9 cellular contexts compared by ENCODE assay signal in genomic region chr19:46347985-46348384, GRCh38. TPM values are rescaled to one million over a fixed set of nuclear protein-coding genes. Genes with fewer than 3 reads are reported as not detected.
A peak's percentile ranks its signal among the peaks of the same experiment; 100 is the strongest.
DNase-seq lines count a peak whose midpoint lies in the region; ATAC-seq and TF ChIP-seq lines count a peak whose summit lies in the region.
"Had no signal": no experiment of that assay in that cellular context is flagged by ENCODE, and none has a peak within 500 bp of the region (broad histone marks: within the 10 kb centered on the region; RNA-seq: fewer than 3 reads in every experiment).

No MANE protein-coding gene starts in this region.

- H4K8ac ChIP-seq in mesendoderm (ENCODE audit: low read depth, low read length) = no peak overlapping the region

- H2BK120ac ChIP-seq in mesendoderm (ENCODE audit: low read depth, low read length) = no peak overlapping the region

- peaks cover 54% of the 10 kb centered on the region for H3K79me2 ChIP-seq in mesendoderm (ENCODE audit: control insufficient read depth, insufficient read depth, low read length)

- WGBS in mesendoderm (ENCODE audit: extremely low coverage, insufficient coverage, low lambda C conversion rate) = no CpG with 5 or more reads among the region's 5 CpGs

- no peak overlapping the region for H2BK5ac ChIP-seq in mesendoderm (ENCODE audit: low read length)

- H3K4ac ChIP-seq in mesendoderm (ENCODE audit: low read depth, low read length) = no peak overlapping the region

- H3K4me2 ChIP-seq in mesendoderm (ENCODE audit: low read length) = peak overlapping the region; percentile 51

- no peak for TF ChIP-seq CTCF in 22Rv1 (IDR thresholded peaks at IDR 0.05)

- H3K27ac ChIP-seq in 22Rv1 (peak overlapping the region; percentile 80), mesendoderm (ENCODE audit: low read depth, low read length) (no peak overlapping the region)
- H3K27ac ChIP-seq: neutrophil had no signal

- peak overlapping the region; percentile 96 for H3K4me3 ChIP-seq in HAP-1
- H3K4me3 ChIP-seq in adipocyte (ENCODE audit: low read length) = peak overlapping the region; percentile 91
- no peak overlapping the region for H3K4me3 ChIP-seq in mesendoderm (ENCODE audit: low read length)
- H3K4me3 ChIP-seq in H7 (ENCODE audit: insufficient read depth, low read depth, low read length) = no peak overlapping the region

- H2BK15ac ChIP-seq in mesendoderm (replicated peaks; ENCODE audit: low read depth) = no peak overlapping the region

- peak overlapping the region; percentile 35 for H3K56ac ChIP-seq in mesendoderm (ENCODE audit: low read length)

- no peak overlapping the region for H3K18ac ChIP-seq in mesendoderm (ENCODE audit: low read length)

- H3K4me1 ChIP-seq in HAP-1 (peaks cover 6% of the 10 kb centered on the region), adipocyte (ENCODE audit: control insufficient read depth, insufficient read depth, low read length) (peaks cover 35% of the 10 kb centered on the region), mesendoderm (ENCODE audit: control insufficient read depth, low read depth, low read length) (peaks cover 6% of the 10 kb centered on the region)

- ATAC-seq in left lobe of liver = no peak

- H3K9ac ChIP-seq in adipocyte (ENCODE audit: low read length) = peak overlapping the region; percentile 96
- H3K9ac ChIP-seq in mesendoderm (ENCODE audit: low read length) = peak overlapping the region; percentile 97

- no peak overlapping the region for H4K5ac ChIP-seq in mesendoderm (ENCODE audit: low read length)

- no peak overlapping the region for H2AK5ac ChIP-seq in mesendoderm (ENCODE audit: low read length)

- H3K36me3 ChIP-seq in HAP-1 (replicated peaks) (peaks cover 12% of the 10 kb centered on the region; the same call in 1 of the 2 replicates), adipocyte (ENCODE audit: control insufficient read depth, insufficient read depth, low read length, severe bottlenecking) (no peaks in the 10 kb centered on the region), mesendoderm (ENCODE audit: control insufficient read depth, insufficient read depth, low read length) (no peaks in the 10 kb centered on the region), H7 (replicated peaks; ENCODE audit: control insufficient read depth, insufficient read depth, low read length) (peaks cover 2% of the 10 kb centered on the region)
- H3K36me3 ChIP-seq: neutrophil had no signal

- H3K23ac ChIP-seq in mesendoderm (ENCODE audit: low read length) = no peak overlapping the region

- H3K79me1 ChIP-seq in mesendoderm (ENCODE audit: low read length) = peaks cover 22% of the 10 kb centered on the region

- DNase-seq in HAP-1 (ENCODE audit: low spot score in 2 of 2) (no peak), adipocyte (ENCODE audit: low read depth) (no peak), mesendoderm (no peak), H7 (no peak), NCI-H2081 treated with DMSO at 0.1 percent for 48 hours (lab: John Stamatoyannopoulos, UW) (no peak), left lobe of liver (ENCODE audit: low spot score) (no peak), anterior cingulate cortex (lab: John Stamatoyannopoulos, UW) (no peak)

- in situ Hi-C loops in HAP-1 (cut with MboI; ENCODE audit: low sequenced_read_pairs) = no loop called here

- H3K27me3 ChIP-seq in HAP-1 (ENCODE audit: low read depth) (no peaks in the 10 kb centered on the region), adipocyte (replicated peaks; ENCODE audit: control insufficient read depth, insufficient read depth, low read length) (no peaks in the 10 kb centered on the region), mesendoderm (ENCODE audit: insufficient read depth, low read length, poor library complexity) (no peaks in the 10 kb centered on the region), H7 (ENCODE audit: control insufficient read depth, insufficient read depth, low read length) (no peaks in the 10 kb centered on the region)

- H3K9me3 ChIP-seq in HAP-1 (no peaks in the 10 kb centered on the region), adipocyte (ENCODE audit: control insufficient read depth, low read length) (no peaks in the 10 kb centered on the region)
- H3K9me3 ChIP-seq: neutrophil had no signal

RNA-seq across cellular contexts. Expression of gene PPP5C, which starts 1.1 kb away (rescaled TPM):
- polyA plus RNA-seq in mesendoderm (2013, experiment 1 of 2) = 87.3 TPM
- 86.9 TPM for polyA plus RNA-seq in mesendoderm (2013, experiment 2 of 2)
- total RNA-seq in H7 (2014; rRNA removed; shearing (Covaris generic)) = 85.4 and 92.8 TPM in 2 replicates
- total RNA-seq in left lobe of liver = 35.5 TPM

RNA-seq across cellular contexts. Expression of gene HIF3A, which starts 51.1 kb away (rescaled TPM):
- 11.1 TPM for polyA plus RNA-seq in mesendoderm (2013, experiment 1 of 2)
- 9.8 TPM for polyA plus RNA-seq in mesendoderm (2013, experiment 2 of 2)
- total RNA-seq in H7 (2014; rRNA removed; shearing (Covaris generic)) = 13.2 and 18.0 TPM in 2 replicates
- 8.9 TPM for total RNA-seq in left lobe of liver

Comparison
In these comparisons a context has a peak if more than half of its experiments do, and no peak if none do; other contexts are left out.
1. H3K4me3 ChIP-seq: peak in HAP-1 (single experiment) and adipocyte (single experiment); none in mesendoderm (single experiment) and H7 (single experiment).